17 cellular contexts compared by ENCODE assay signal in the genomic region with DNA sequence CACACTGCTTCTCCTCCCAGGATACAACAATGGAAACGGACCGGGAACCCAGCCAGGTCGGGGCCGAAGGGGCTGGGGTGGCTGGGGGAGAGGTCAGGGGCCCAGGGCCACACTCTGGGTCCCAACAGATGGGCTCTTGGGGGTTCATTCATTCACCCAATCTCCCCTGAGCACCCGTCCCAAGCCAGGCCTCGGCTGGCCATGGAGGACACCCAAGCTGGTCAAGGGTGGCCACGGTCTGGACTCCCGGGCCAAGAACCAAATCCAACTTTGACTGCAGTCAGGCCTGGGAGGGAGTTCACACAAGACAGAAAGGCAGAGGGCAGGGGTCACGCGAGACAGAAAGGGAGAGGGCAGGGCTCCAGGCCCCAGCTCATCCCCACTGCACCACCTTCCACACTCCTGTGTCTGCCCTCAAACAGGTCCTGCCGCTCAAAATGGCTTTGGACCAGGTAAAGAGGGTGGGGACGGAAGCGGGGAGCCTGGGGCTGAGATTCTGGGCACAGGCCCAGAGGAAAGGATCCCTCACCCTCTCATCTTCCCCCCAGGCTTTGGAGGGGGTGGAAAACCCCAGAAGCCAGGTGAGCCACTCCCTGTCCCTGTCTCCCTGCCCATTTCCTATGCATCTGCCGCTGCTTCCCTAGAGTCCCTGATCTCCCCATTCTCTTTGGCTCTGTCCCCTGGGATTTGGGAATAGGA. TPM values are rescaled to one million over a fixed set of nuclear protein-coding genes. Genes with fewer than 3 reads are reported as not detected.
DNase-seq lines count a peak whose midpoint lies in the region; ATAC-seq and TF ChIP-seq lines count a peak whose summit lies in the region.
"Had no signal": no experiment of that assay in that cellular context is flagged by ENCODE, and none has a peak within 500 bp of the region (broad histone marks: within the 10 kb centered on the region; RNA-seq: fewer than 3 reads in every experiment).

No MANE protein-coding gene starts in this region.

- no peak overlapping the region for H3K27ac Mint-ChIP-seq in natural killer cell treated with Interleukin-12 subunit alpha and Interleukin-12 subunit beta and Interleukin-15 and Interleukin-18, amount 100 ng/mL, for 72 hours
- H3K27ac Mint-ChIP-seq: B cell; CD4-positive, alpha-beta T cell had no signal

- H3K27ac ChIP-seq in RWPE2 (ENCODE audit: poor library complexity, severe bottlenecking): peak overlapping the region; percentile 72
- H3K27ac ChIP-seq: GM23248 had no signal

- H3K4me3 Mint-ChIP-seq in natural killer cell treated with Interleukin-12 subunit alpha and Interleukin-12 subunit beta and Interleukin-15 and Interleukin-18, amount 100 ng/mL, for 72 hours: no peak overlapping the region
- H3K4me3 Mint-ChIP-seq: B cell; CD4-positive, alpha-beta T cell had no signal

- H3K9me3 Mint-ChIP-seq in natural killer cell treated with Interleukin-12 subunit alpha and Interleukin-12 subunit beta and Interleukin-15 and Interleukin-18, amount 100 ng/mL, for 72 hours: no peaks in the 10 kb centered on the region
- H3K9me3 Mint-ChIP-seq: CD4-positive, alpha-beta T cell had no signal

- H3K4me3 ChIP-seq in RWPE2 (ENCODE audit: severe bottlenecking) (no peak overlapping the region), epithelial cell of esophagus (ENCODE audit: low read length) (no peak overlapping the region)
- H3K4me3 ChIP-seq: GM23248 had no signal

- H3K4me1 Mint-ChIP-seq in natural killer cell treated with Interleukin-12 subunit alpha and Interleukin-12 subunit beta and Interleukin-15 and Interleukin-18, amount 100 ng/mL, for 72 hours (ENCODE audit: low read depth in 2 of 2): no peaks in the 10 kb centered on the region
- H3K4me1 Mint-ChIP-seq: B cell had no signal

- H3K36me3 Mint-ChIP-seq in natural killer cell treated with Interleukin-12 subunit alpha and Interleukin-12 subunit beta and Interleukin-15 and Interleukin-18, amount 100 ng/mL, for 72 hours: no peaks in the 10 kb centered on the region

- H3K4me1 ChIP-seq in RWPE2 (ENCODE audit: insufficient read depth, poor library complexity, severe bottlenecking): peaks cover 36% of the 10 kb centered on the region

- H3K9me3 ChIP-seq in RWPE2 (ENCODE audit: severe bottlenecking): no peaks in the 10 kb centered on the region

- ATAC-seq in RWPE2 (ENCODE audit: low read depth) (peak; percentile 58), left lobe of liver (peak; percentile 39), HG02610 (IDR thresholded peaks at IDR 0.05; ENCODE audit: unreplicated experiment) (no peak)
- ATAC-seq in natural killer cell treated with Interleukin-12 subunit alpha and Interleukin-12 subunit beta and Interleukin-15 and Interleukin-18, amount 100 ng/mL, for 72 hours: no peak

- H3K36me3 ChIP-seq in RWPE2 (ENCODE audit: low read depth): no peaks in the 10 kb centered on the region

- no peaks in the 10 kb centered on the region for H3K27me3 ChIP-seq in RWPE2 (ENCODE audit: insufficient read depth, poor library complexity, severe bottlenecking)

- H3K27me3 Mint-ChIP-seq in natural killer cell treated with Interleukin-12 subunit alpha and Interleukin-12 subunit beta and Interleukin-15 and Interleukin-18, amount 100 ng/mL, for 72 hours: no peaks in the 10 kb centered on the region
- H3K27me3 Mint-ChIP-seq: B cell; CD4-positive, alpha-beta T cell had no signal

- TF ChIP-seq CTCF in RWPE2 (IDR thresholded peaks at IDR 0.05; ENCODE audit: poor library complexity, severe bottlenecking): no peak
- no peak for TF ChIP-seq CTCF in epithelial cell of esophagus (IDR thresholded peaks at IDR 0.05; ENCODE audit: insufficient read depth, low read depth, low read length, missing control alignments)

- peak; percentile 63 for DNase-seq in HT-29 (ENCODE audit: low spot score)
- no peak for DNase-seq in RWPE2 (ENCODE audit: low spot score)
- DNase-seq in epithelial cell of esophagus (ENCODE audit: low read depth): peak; percentile 77
- DNase-seq in left lobe of liver (ENCODE audit: low spot score): no peak
- DNase-seq in natural killer cell treated with Interleukin-12 subunit alpha and Interleukin-12 subunit beta and Interleukin-15 and Interleukin-18, amount 100 ng/mL, for 72 hours (ENCODE audit: low spot score): no peak
- DNase-seq in activated CD4-positive, alpha-beta T cell treated with anti-CD3 and anti-CD28 coated beads for 1 hour: no peak
- DNase-seq in activated gamma-delta T cell treated with Interleukin-2 at 50 U/mL for 16 hours: no peak
- DNase-seq: 8988T; C1 segment of cervical spinal cord; Calu3; CD4-positive, alpha-beta T cell; DMS 273 treated with DMSO at 0.1 percent for 48 hours; GM23248; H7 had no signal

RNA-seq across cellular contexts. Expression of a gene that starts 12.3 kb away (rescaled TPM):
- total RNA-seq in HT-29 (2014; rRNA removed; shearing (Covaris generic)): 86.3 and 92.1 TPM in 2 replicates
- 0.98 TPM for total RNA-seq in left lobe of liver
- 100 to 1,000 TPM in 1 of 2 donors, 10 to 100 TPM in 1; 76.4 to 251 TPM for total RNA-seq in natural killer cell treated with Interleukin-12 subunit alpha and Interleukin-12 subunit beta and Interleukin-15 and Interleukin-18, amount 100 ng/mL, for 72 hours

RNA-seq across cellular contexts. Expression of a gene that starts 20.2 kb away (rescaled TPM):
- total RNA-seq in HT-29 (2014; rRNA removed; shearing (Covaris generic)): 2.6 and 4.7 TPM in 2 replicates
- total RNA-seq in left lobe of liver: 1.5 TPM
- under 1 TPM in 1 of 2 donors, not detected in 1; 0.47 TPM for total RNA-seq in natural killer cell treated with Interleukin-12 subunit alpha and Interleukin-12 subunit beta and Interleukin-15 and Interleukin-18, amount 100 ng/mL, for 72 hours
- total RNA-seq: B cell; CD4-positive, alpha-beta T cell; Daoy; GM23248 had no signal

RNA-seq across cellular contexts. Expression of a gene that starts 23.4 kb away (rescaled TPM):
- 97.9 and 106 TPM in 2 replicates for total RNA-seq in HT-29 (2014; rRNA removed; shearing (Covaris generic))
- 1.5 TPM for total RNA-seq in left lobe of liver
- 10 to 100 TPM; 19.7 to 39.1 TPM for total RNA-seq in natural killer cell treated with Interleukin-12 subunit alpha and Interleukin-12 subunit beta and Interleukin-15 and Interleukin-18, amount 100 ng/mL, for 72 hours

RNA-seq across cellular contexts. Expression of a gene that starts 25.5 kb away (rescaled TPM):
- not detected in 2 replicates for total RNA-seq in HT-29 (2014; rRNA removed; shearing (Covaris generic))
- total RNA-seq in left lobe of liver: 0.96 TPM
- not detected for total RNA-seq in natural killer cell treated with Interleukin-12 subunit alpha and Interleukin-12 subunit beta and Interleukin-15 and Interleukin-18, amount 100 ng/mL, for 72 hours
- total RNA-seq: B cell; CD4-positive, alpha-beta T cell; Daoy; GM23248 had no signal

RNA-seq across cellular contexts. Expression of a gene that starts 27.6 kb away (rescaled TPM):
- total RNA-seq in HT-29 (2014; rRNA removed; shearing (Covaris generic)): 709 and 783 TPM in 2 replicates
- 4.3 TPM for total RNA-seq in left lobe of liver
- 1 to 10 TPM; 6.4 to 6.5 TPM for total RNA-seq in natural killer cell treated with Interleukin-12 subunit alpha and Interleukin-12 subunit beta and Interleukin-15 and Interleukin-18, amount 100 ng/mL, for 72 hours

Comparison
In these comparisons a context has a peak if more than half of its experiments do, and no peak if none do; other contexts are left out.
1. DNase-seq: peak in HT-29 (single experiment) and epithelial cell of esophagus (single experiment); none in RWPE2 (single experiment), left lobe of liver (single experiment), natural killer cell treated with Interleukin-12 subunit alpha and Interleukin-12 subunit beta and Interleukin-15 and Interleukin-18, amount 100 ng/mL, for 72 hours (single experiment), activated CD4-positive, alpha-beta T cell treated with anti-CD3 and anti-CD28 coated beads for 1 hour (single experiment) and activated gamma-delta T cell treated with Interleukin-2 at 50 U/mL for 16 hours (single experiment).
2. ATAC-seq: peak in RWPE2 (single experiment) and left lobe of liver (single experiment); none in HG02610 (single experiment) and natural killer cell treated with Interleukin-12 subunit alpha and Interleukin-12 subunit beta and Interleukin-15 and Interleukin-18, amount 100 ng/mL, for 72 hours (0 of 2).
3. RNA of a gene that starts 12.3 kb away (total RNA-seq): 76.4 to 251 TPM in natural killer cell treated with Interleukin-12 subunit alpha and Interleukin-12 subunit beta and Interleukin-15 and Interleukin-18, amount 100 ng/mL, for 72 hours and 86.3 to 92.1 TPM in HT-29; 0.98 TPM in left lobe of liver (single experiment); every median in the first group is over 10 times any median in the second.